20 cellular contexts compared by ENCODE assay signal in the genomic region with DNA sequence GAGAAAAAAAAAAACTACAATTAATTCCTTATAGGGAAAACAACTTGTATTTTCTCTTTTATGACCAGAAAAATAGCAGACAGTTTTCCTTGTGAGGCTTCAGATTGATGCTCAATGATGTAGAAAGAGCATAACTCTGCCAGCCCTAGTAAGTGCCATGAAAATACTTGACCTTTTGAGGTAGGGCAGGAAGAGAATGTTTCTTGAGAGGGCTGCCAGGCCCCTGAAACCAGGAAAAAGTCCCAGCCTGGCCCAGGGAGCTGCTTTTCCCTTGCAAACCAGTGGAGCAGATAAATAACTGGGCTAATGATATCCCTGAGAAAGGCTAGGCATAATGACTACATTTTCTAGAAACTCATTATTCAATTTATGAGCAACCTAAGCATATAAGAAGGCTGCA.
DNase-seq lines count a peak whose midpoint lies in the region; ATAC-seq, FAIRE-seq and TF ChIP-seq lines count a peak whose summit lies in the region.
"Had no signal": no experiment of that assay in that cellular context is flagged by ENCODE, and none has a peak within 500 bp of the region (broad histone marks: within the 10 kb centered on the region; RNA-seq: fewer than 3 reads in every experiment).

No MANE protein-coding gene starts in this region.

- no peaks in the 10 kb centered on the region for H4K20me1 ChIP-seq in HepG2 (ENCODE audit: insufficient read depth, low read length)
- H4K20me1 ChIP-seq: BLaER1 treated with 17β-estradiol and CSF1 and Interleukin-3, amounts not matched to agents 10 nM and 100 nM had no signal

- no peaks in the 10 kb centered on the region for H3K27me3 ChIP-seq in cardiac muscle cell
- no peaks in the 10 kb centered on the region for H3K27me3 ChIP-seq in uterus
- no peaks in the 10 kb centered on the region for H3K27me3 ChIP-seq in HepG2 (ENCODE audit: control insufficient read depth in 1 of 2, insufficient read depth in 2 of 2, low read length in 2 of 2)
- H3K27me3 ChIP-seq: BLaER1 treated with 17β-estradiol and CSF1 and Interleukin-3, amounts not matched to agents 10 nM and 100 nM; SJSA1 had no signal

- H3K79me2 ChIP-seq in HepG2 (ENCODE audit: insufficient read depth, low read length): no peaks in the 10 kb centered on the region

- no peak for FAIRE-seq in HepG2 (lab: Jason Lieb, UNC)
- FAIRE-seq: GM12878, GM18507 had no signal

- no peaks in the 10 kb centered on the region for H3K9me3 Mint-ChIP-seq in chondrocyte (ENCODE audit: low read depth)

- H3K4me1 ChIP-seq in cardiac muscle cell (ENCODE audit: low read depth) (peaks cover 9% of the 10 kb centered on the region), uterus (no peaks in the 10 kb centered on the region), HepG2 (ENCODE audit: insufficient read depth, low read length) (no peaks in the 10 kb centered on the region)
- H3K4me1 ChIP-seq: SJSA1 had no signal

- H3K27ac Mint-ChIP-seq in chondrocyte (ENCODE audit: unreplicated experiment): peak overlapping the region; percentile 67

- POLR2A ChIA-PET in HepG2 (lab: Yijun Ruan, JAX): no interaction called here

- H3K4me3 Mint-ChIP-seq in chondrocyte (ENCODE audit: unreplicated experiment): no peak overlapping the region

- no peak overlapping the region for H2AFZ ChIP-seq in HepG2 (ENCODE audit: low read length)

- no peak overlapping the region for H3K9ac ChIP-seq in HepG2 (ENCODE audit: insufficient read depth, low read depth, low read length)
- H3K9ac ChIP-seq: BLaER1 treated with 17β-estradiol and CSF1 and Interleukin-3, amounts not matched to agents 10 nM and 100 nM had no signal

- BruUV-seq in HepG2 (replicated peaks; lab: Mats Ljungman, UMichigan): no TSS peak

- H3K4me2 ChIP-seq in HepG2 (ENCODE audit: low read depth, low read length): no peak overlapping the region

- intact Hi-C loops in cardiac septum (cut with DNase I) (no loop called here), uterus (cut with DNase I; ENCODE audit: low total_unique reads) (no loop called here), HepG2 (cut with micrococcal nuclease; ENCODE audit: unreplicated experiment) (no loop called here)

- no peak for TF ChIP-seq RAD21 in HepG2 (CRISPR knock-in tag; IDR thresholded peaks at IDR 0.05)

- no peak for TF ChIP-seq EP300 in HepG2 (IDR thresholded peaks at IDR 0.05; ENCODE audit: low read depth in 2 of 2, low read length in 2 of 2)
- no peak for TF ChIP-seq EP300 in HepG2 (CRISPR knock-in tag; IDR thresholded peaks at IDR 0.05; ENCODE audit: borderline replicate concordance)

- DNase-seq in cardiac muscle cell (ENCODE audit: low read depth in 1 of 2, low spot score in 1 of 2) (no peak), cardiac septum (ENCODE audit: low spot score) (no peak), chondrocyte (ENCODE audit: low spot score) (no peak), left kidney (ENCODE audit: low read depth, low spot score) (peak; percentile 75), uterus (no peak), substantia nigra (lab: John Stamatoyannopoulos, UW) (no peak), HepG2 (ENCODE audit: low spot score) (no peak), DMS153 (lab: John Stamatoyannopoulos, UW) (no peak)
- DNase-seq: DMS 273 treated with DMSO at 0.1 percent for 48 hours, HCEC 1CT, KG1, NCI-H1092, NCI-H1694 treated with DMSO at 0.1 percent for 48 hours, NCI-H774 had no signal

- H3K4me3 ChIP-seq in cardiac muscle cell: no peak overlapping the region
- H3K4me3 ChIP-seq in uterus: no peak overlapping the region
- no peak overlapping the region for H3K4me3 ChIP-seq in HepG2 (replicated peaks in 1 of 3; ENCODE audit: insufficient read depth in 1 of 3, low read depth in 2 of 3, low read length in 3 of 3)
- H3K4me3 ChIP-seq: BLaER1 treated with 17β-estradiol and CSF1 and Interleukin-3, amounts not matched to agents 10 nM and 100 nM; GM12878; SJSA1 had no signal

- H3K4me1 Mint-ChIP-seq in chondrocyte (ENCODE audit: low read depth): peaks cover 25% of the 10 kb centered on the region

- CTCF ChIA-PET in HepG2 (lab: Yijun Ruan, JAX; ENCODE audit: low intra/inter-chr PET ratio, low total read pairs): no interaction called here

- H3K9me3 ChIP-seq in cardiac muscle cell (ENCODE audit: low read depth) (no peaks in the 10 kb centered on the region), uterus (no peaks in the 10 kb centered on the region), HepG2 (ENCODE audit: low read length) (no peaks in the 10 kb centered on the region)
- H3K9me3 ChIP-seq: SJSA1 had no signal

- H3K36me3 ChIP-seq in cardiac muscle cell (no peaks in the 10 kb centered on the region), uterus (no peaks in the 10 kb centered on the region), HepG2 (replicated peaks in 1 of 2; ENCODE audit: control insufficient read depth in 1 of 2, insufficient read depth in 2 of 2, low read length in 2 of 2) (no peaks in the 10 kb centered on the region)
- H3K36me3 ChIP-seq: SJSA1 had no signal

- TF ChIP-seq POLR2A in uterus (IDR thresholded peaks at IDR 0.05) (no peak), HepG2 (IDR thresholded peaks at IDR 0.05; ENCODE audit: insufficient read depth in 1 of 2, low read depth in 2 of 2, low read length in 2 of 2) (no peak)

- no peaks in the 10 kb centered on the region for H3K27me3 Mint-ChIP-seq in chondrocyte (ENCODE audit: low read depth)

- ATAC-seq in HepG2: no peak
- ATAC-seq: GM12878 had no signal

- in situ Hi-C loops in HepG2 (cut with HindIII; ENCODE audit: extremely low pct_ligation_motif_present, low pct_unique_long_range_greater_than_20kb): no loop called here

- no peak for TF ChIP-seq CTCF in cardiac muscle cell (IDR thresholded peaks at IDR 0.05; ENCODE audit: low read depth, low read length)
- no peak for TF ChIP-seq CTCF in chondrocyte (IDR thresholded peaks at IDR 0.05)
- no peak for TF ChIP-seq CTCF in uterus (IDR thresholded peaks at IDR 0.05)
- no peak for TF ChIP-seq CTCF in HepG2 (CRISPR knock-in tag; IDR thresholded peaks at IDR 0.05)

- H3K27ac ChIP-seq in cardiac muscle cell (peak overlapping the region; percentile 46), uterus (peak overlapping the region; percentile 11 to 52), substantia nigra (ENCODE audit: low read depth, low read length, poor library complexity, severe bottlenecking) (no peak overlapping the region), HepG2 (ENCODE audit: extremely low read length, insufficient read depth, low read length) (no peak overlapping the region)
- H3K27ac ChIP-seq: 22Rv1; BLaER1 treated with 17β-estradiol and CSF1 and Interleukin-3, amounts not matched to agents 10 nM and 100 nM; HL-60; SJSA1 had no signal

- no peaks in the 10 kb centered on the region for H3K36me3 Mint-ChIP-seq in chondrocyte (ENCODE audit: low read depth)

TF ChIP-seq in HepG2, 621 proteins besides CTCF, POLR2A, EP300 and RAD21:
- TF ChIP-seq, protein P1, sequence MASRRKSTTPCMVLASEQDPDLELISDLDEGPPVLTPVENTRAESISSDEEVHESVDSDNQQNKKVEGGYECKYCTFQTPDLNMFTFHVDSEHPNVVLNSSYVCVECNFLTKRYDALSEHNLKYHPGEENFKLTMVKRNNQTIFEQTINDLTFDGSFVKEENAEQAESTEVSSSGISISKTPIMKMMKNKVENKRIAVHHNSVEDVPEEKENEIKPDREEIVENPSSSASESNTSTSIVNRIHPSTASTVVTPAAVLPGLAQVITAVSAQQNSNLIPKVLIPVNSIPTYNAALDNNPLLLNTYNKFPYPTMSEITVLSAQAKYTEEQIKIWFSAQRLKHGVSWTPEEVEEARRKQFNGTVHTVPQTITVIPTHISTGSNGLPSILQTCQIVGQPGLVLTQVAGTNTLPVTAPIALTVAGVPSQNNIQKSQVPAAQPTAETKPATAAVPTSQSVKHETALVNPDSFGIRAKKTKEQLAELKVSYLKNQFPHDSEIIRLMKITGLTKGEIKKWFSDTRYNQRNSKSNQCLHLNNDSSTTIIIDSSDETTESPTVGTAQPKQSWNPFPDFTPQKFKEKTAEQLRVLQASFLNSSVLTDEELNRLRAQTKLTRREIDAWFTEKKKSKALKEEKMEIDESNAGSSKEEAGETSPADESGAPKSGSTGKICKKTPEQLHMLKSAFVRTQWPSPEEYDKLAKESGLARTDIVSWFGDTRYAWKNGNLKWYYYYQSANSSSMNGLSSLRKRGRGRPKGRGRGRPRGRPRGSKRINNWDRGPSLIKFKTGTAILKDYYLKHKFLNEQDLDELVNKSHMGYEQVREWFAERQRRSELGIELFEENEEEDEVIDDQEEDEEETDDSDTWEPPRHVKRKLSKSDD (CRISPR knock-in tag; IDR thresholded peaks at IDR 0.05; ENCODE audit: low read depth): no peak

Comparison
In these comparisons a context has a peak if more than half of its experiments do, and no peak if none do; other contexts are left out.
1. H3K27ac ChIP-seq: peak in cardiac muscle cell (single experiment) and uterus (2 of 2); none in substantia nigra (single experiment) and HepG2 (single experiment).